Comparison of ENCODE assay signal across 8 cellular contexts in genomic region chr12:92208613-92209121, GRCh38.
DNase-seq lines count a peak whose midpoint lies in the region; ATAC-seq, FAIRE-seq and TF ChIP-seq lines count a peak whose summit lies in the region.

No MANE protein-coding gene starts in this region.

- TF ChIP-seq CTCF in RWPE2 (IDR thresholded peaks at IDR 0.05; ENCODE audit: poor library complexity, severe bottlenecking) (no peak), fibroblast of mammary gland (conservative IDR thresholded peaks at IDR 0.05; ENCODE audit: control insufficient read depth, insufficient read depth, low read depth, low read length) (no peak), smooth muscle cell (IDR thresholded peaks at IDR 0.05; ENCODE audit: borderline replicate concordance, insufficient read depth, poor library complexity, severe bottlenecking) (no peak), coronary artery (IDR thresholded peaks at IDR 0.05) (no peak)

- no peaks in the 10 kb centered on the region for H3K79me2 ChIP-seq in smooth muscle cell (ENCODE audit: low read depth)

- peak; percentile 93 for FAIRE-seq in GM19239 (lab: Jason Lieb, UNC)

- H3K27ac ChIP-seq in RWPE2 (ENCODE audit: poor library complexity, severe bottlenecking), result peak overlapping the region; percentile 47
- H3K27ac ChIP-seq in smooth muscle cell (ENCODE audit: low read depth), result peak overlapping the region; percentile 83
- H3K27ac ChIP-seq in coronary artery, result peak overlapping the region in 1 of 2 donors; percentile 52

- H3K36me3 ChIP-seq in RWPE2 (ENCODE audit: low read depth) (no peaks in the 10 kb centered on the region), smooth muscle cell (ENCODE audit: low read depth) (no peaks in the 10 kb centered on the region)

- H3K27me3 ChIP-seq in RWPE2 (ENCODE audit: insufficient read depth, poor library complexity, severe bottlenecking) (no peaks in the 10 kb centered on the region), smooth muscle cell (ENCODE audit: low read depth) (no peaks in the 10 kb centered on the region)

- peak overlapping the region; percentile 54 for H2AFZ ChIP-seq in smooth muscle cell (ENCODE audit: low read depth)

- H3F3A ChIP-seq in smooth muscle cell (ENCODE audit: low read depth), result no peaks in the 10 kb centered on the region

- 64% methylated on average over 6 of the region's 6 CpGs for WGBS in smooth muscle cell (ENCODE audit: low lambda C conversion rate)

- no peak overlapping the region for H3K4me3 ChIP-seq in RWPE2 (ENCODE audit: severe bottlenecking)
- H3K4me3 ChIP-seq in fibroblast of mammary gland (ENCODE audit: control insufficient read depth, low read depth, low read length), result no peak overlapping the region
- H3K4me3 ChIP-seq in smooth muscle cell, result no peak overlapping the region
- H3K4me3 ChIP-seq in coronary artery, result no peak overlapping the region

- peak; percentile 81 for ATAC-seq in HG03342 (IDR thresholded peaks at IDR 0.05; ENCODE audit: unreplicated experiment)
- ATAC-seq in RWPE2 (ENCODE audit: low read depth), result peak; percentile 85

- H3K4me1 ChIP-seq in RWPE2 (ENCODE audit: insufficient read depth, poor library complexity, severe bottlenecking) (peaks cover 8% of the 10 kb centered on the region), smooth muscle cell (ENCODE audit: low read depth) (peaks cover 5% of the 10 kb centered on the region)

- peak overlapping the region; percentile 30 for H3K4me2 ChIP-seq in smooth muscle cell

- H4K20me1 ChIP-seq in smooth muscle cell (ENCODE audit: low read depth), result no peaks in the 10 kb centered on the region

- no peaks in the 10 kb centered on the region for H3K9me3 ChIP-seq in RWPE2 (ENCODE audit: severe bottlenecking)
- no peaks in the 10 kb centered on the region for H3K9me3 ChIP-seq in smooth muscle cell (replicated peaks; ENCODE audit: low read depth)

- DNase-seq in D341Med (ENCODE audit: low spot score), result peak; percentile 50
- no peak for DNase-seq in GM19239 (ENCODE audit: insufficient read length, low spot score)
- DNase-seq in RWPE2 (ENCODE audit: low spot score), result no peak
- DNase-seq in fibroblast of mammary gland (ENCODE audit: low read depth), result peak; percentile 35
- DNase-seq in smooth muscle cell (lab: John Stamatoyannopoulos, UW; ENCODE audit: unreplicated experiment), result no peak
- DNase-seq in SHP77 treated with DMSO at 0.1 percent for 48 hours (lab: John Stamatoyannopoulos, UW), result no peak
- DNase-seq in coronary artery (ENCODE audit: low spot score), result no peak

- no peak overlapping the region for H3K9ac ChIP-seq in smooth muscle cell (ENCODE audit: low read depth)

Comparison
In these comparisons a context has a peak if more than half of its experiments do, and no peak if none do; other contexts are left out.
1. DNase-seq: peak in D341Med (single experiment) and fibroblast of mammary gland (single experiment); none in GM19239 (single experiment), RWPE2 (single experiment), smooth muscle cell (single experiment), SHP77 treated with DMSO at 0.1 percent for 48 hours (single experiment) and coronary artery (single experiment).